26 cellular contexts compared by ENCODE assay signal in the genomic region with DNA sequence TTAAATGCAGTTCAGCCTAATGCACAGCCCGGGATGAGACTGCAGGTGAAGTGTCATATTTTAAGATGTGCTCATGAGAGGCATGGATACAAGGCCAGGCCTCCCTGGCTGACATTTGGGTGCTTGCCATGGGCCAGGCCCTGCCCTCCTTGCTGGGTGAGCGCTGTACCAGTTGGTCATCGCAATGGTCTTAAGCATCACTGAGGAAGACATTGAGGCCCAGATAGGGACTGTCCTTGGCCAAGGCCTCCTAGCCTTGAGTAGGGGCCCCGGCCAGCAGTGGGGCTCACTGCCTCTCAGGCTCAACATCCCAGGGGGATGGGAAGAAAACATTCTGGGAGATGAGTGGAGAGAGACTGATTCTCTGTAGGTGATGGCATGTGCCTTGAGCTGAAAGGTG.
"Had no signal": no experiment of that assay in that cellular context is flagged by ENCODE, and none has a peak within 500 bp of the region (broad histone marks: within the 10 kb centered on the region; RNA-seq: fewer than 3 reads in every experiment).

No MANE protein-coding gene starts in this region.

- ATAC-seq: left cardiac atrium; left lobe of liver; pancreas; right cardiac atrium; sciatic nerve; stimulated activated effector memory CD8-positive, alpha-beta T cell treated with anti-CD3 and anti-CD28 coated beads, Interleukin-12 subunit alpha, Interleukin-12 subunit beta, amount 100 ng/mL, for 72 hours; stimulated activated naive CD8-positive, alpha-beta T cell treated with anti-CD3 and anti-CD28 coated beads, Interleukin-15, amount 100 ng/mL, for 72 hours had no signal

- H3K9me3 Mint-ChIP-seq: mesothelial cell of epicardium; nephron; neural crest cell; stimulated activated effector memory CD8-positive, alpha-beta T cell treated with anti-CD3 and anti-CD28 coated beads, Interleukin-12 subunit alpha, Interleukin-12 subunit beta, amount 100 ng/mL, for 72 hours; stimulated activated naive CD8-positive, alpha-beta T cell treated with anti-CD3 and anti-CD28 coated beads, Interleukin-15, amount 100 ng/mL, for 72 hours; type B pancreatic cell had no signal

- H3K27me3 ChIP-seq: neutrophil, pancreas, tibial nerve, vagina had no signal

- H3K36me3 ChIP-seq: lower lobe of right lung, neutrophil, pancreas, prostate gland, tibial nerve, vagina had no signal

- H3K36me3 Mint-ChIP-seq: mesothelial cell of epicardium; naive B cell; stimulated activated effector memory CD8-positive, alpha-beta T cell treated with anti-CD3 and anti-CD28 coated beads, Interleukin-12 subunit alpha, Interleukin-12 subunit beta, amount 100 ng/mL, for 72 hours; type B pancreatic cell had no signal

- H3K4me3 ChIP-seq: lower lobe of right lung, pancreas, prostate gland, skin epidermis, tibial nerve, vagina had no signal

- H3K4me1 Mint-ChIP-seq: naive B cell; stimulated activated effector memory CD8-positive, alpha-beta T cell treated with anti-CD3 and anti-CD28 coated beads, Interleukin-12 subunit alpha, Interleukin-12 subunit beta, amount 100 ng/mL, for 72 hours had no signal

- H3K9me3 ChIP-seq: lower lobe of right lung, neutrophil, pancreas, prostate gland, vagina had no signal

- DNase-seq: hippocampal formation; kidney glomerular epithelial cell; left cardiac atrium; lower lobe of right lung; mesendoderm; naive B cell; occipital lobe; pancreas; retina; stimulated activated CD4-positive, alpha-beta T cell treated with anti-CD3 and anti-CD28 coated beads, Interleukin-4, amount 100 ng/mL, for 24 hours; stimulated activated naive CD4-positive, alpha-beta T cell treated with Interleukin-2 at 50 U/mL for 16 hours; stimulated activated naive CD8-positive, alpha-beta T cell treated with anti-CD3 and anti-CD28 coated beads, Interleukin-15, amount 100 ng/mL, for 72 hours; substantia nigra had no signal

- H3K27ac ChIP-seq: lower lobe of right lung, neutrophil, pancreas, prostate gland, skin epidermis, tibial nerve, vagina had no signal

- H3K27me3 Mint-ChIP-seq: naive B cell; stimulated activated naive CD8-positive, alpha-beta T cell treated with anti-CD3 and anti-CD28 coated beads, Interleukin-15, amount 100 ng/mL, for 72 hours; type B pancreatic cell had no signal

- H3K27ac Mint-ChIP-seq: mesothelial cell of epicardium; nephron; stimulated activated effector memory CD8-positive, alpha-beta T cell treated with anti-CD3 and anti-CD28 coated beads, Interleukin-12 subunit alpha, Interleukin-12 subunit beta, amount 100 ng/mL, for 72 hours; stimulated activated naive CD8-positive, alpha-beta T cell treated with anti-CD3 and anti-CD28 coated beads, Interleukin-15, amount 100 ng/mL, for 72 hours; type B pancreatic cell had no signal

- H3K4me3 Mint-ChIP-seq: mesothelial cell of epicardium; naive B cell; nephron; neural crest cell; stimulated activated effector memory CD8-positive, alpha-beta T cell treated with anti-CD3 and anti-CD28 coated beads, Interleukin-12 subunit alpha, Interleukin-12 subunit beta, amount 100 ng/mL, for 72 hours; stimulated activated naive CD8-positive, alpha-beta T cell treated with anti-CD3 and anti-CD28 coated beads, Interleukin-15, amount 100 ng/mL, for 72 hours; type B pancreatic cell had no signal

- H3K4me1 ChIP-seq: pancreas had no signal
